20 cellular contexts compared by ENCODE assay signal in the genomic region with DNA sequence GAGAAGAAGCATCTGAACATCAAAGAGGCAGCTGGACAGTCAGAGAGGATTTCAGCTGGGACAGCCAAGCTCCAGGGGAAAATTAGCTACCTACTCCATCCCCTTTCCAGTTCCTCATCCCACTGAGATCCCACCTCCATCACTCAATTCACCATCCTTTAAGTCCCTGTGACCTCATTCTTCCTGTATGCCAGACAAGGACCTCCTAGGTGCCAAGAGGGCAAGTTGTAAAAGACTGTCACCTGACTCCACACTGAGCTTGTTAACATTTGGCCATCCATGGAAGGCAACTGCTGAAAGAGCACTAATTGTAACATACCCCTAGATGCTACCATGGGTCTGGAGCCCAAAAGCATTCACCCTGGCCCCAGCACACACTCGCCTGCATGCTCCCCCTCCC.
DNase-seq lines count a peak whose midpoint lies in the region; ATAC-seq, FAIRE-seq and TF ChIP-seq lines count a peak whose summit lies in the region.
"Had no signal": no experiment of that assay in that cellular context is flagged by ENCODE, and none has a peak within 500 bp of the region (broad histone marks: within the 10 kb centered on the region; RNA-seq: fewer than 3 reads in every experiment).

No MANE protein-coding gene starts in this region.

- no peaks in the 10 kb centered on the region for H3K27me3 Mint-ChIP-seq in activated B cell treated with CpG ODN at 0.5 μM for 24 hours
- H3K27me3 Mint-ChIP-seq: natural killer cell treated with Interleukin-12 subunit alpha and Interleukin-12 subunit beta and Interleukin-15 and Interleukin-18, amount 100 ng/mL, for 72 hours had no signal

- no peak overlapping the region for H3K9ac ChIP-seq in smooth muscle cell (ENCODE audit: low read depth)
- H3K9ac ChIP-seq: parathyroid adenoma had no signal

- H3K36me3 ChIP-seq in smooth muscle cell (ENCODE audit: low read depth), result no peaks in the 10 kb centered on the region
- H3K36me3 ChIP-seq: left lung, sigmoid colon had no signal

- no peaks in the 10 kb centered on the region for H3K9me3 ChIP-seq in smooth muscle cell (replicated peaks; ENCODE audit: low read depth)
- H3K9me3 ChIP-seq: left lung, sigmoid colon had no signal

- H3K36me3 Mint-ChIP-seq in activated B cell treated with CpG ODN at 0.5 μM for 24 hours (ENCODE audit: low read depth), result peaks cover 26% of the 10 kb centered on the region
- H3K36me3 Mint-ChIP-seq: activated naive CD8-positive, alpha-beta T cell treated with anti-CD3 and anti-CD28 coated beads, Interleukin-2, amount 10 ng/mL, durations not matched to agents 7 days and 5 days; natural killer cell treated with Interleukin-12 subunit alpha and Interleukin-12 subunit beta and Interleukin-15 and Interleukin-18, amount 100 ng/mL, for 72 hours had no signal

- H3K27me3 ChIP-seq in foreskin keratinocyte, result no peaks in the 10 kb centered on the region
- H3K27me3 ChIP-seq in smooth muscle cell (ENCODE audit: low read depth), result no peaks in the 10 kb centered on the region
- H3K27me3 ChIP-seq: left lung, sigmoid colon had no signal

- ATAC-seq in activated B cell treated with CpG ODN at 0.5 μM for 24 hours (ENCODE audit: low read depth), result no peak
- ATAC-seq in foreskin keratinocyte, result no peak
- no peak for ATAC-seq in HG02938 (IDR thresholded peaks at IDR 0.05; ENCODE audit: unreplicated experiment)
- ATAC-seq: left lung had no signal

- H3K4me1 Mint-ChIP-seq in activated B cell treated with CpG ODN at 0.5 μM for 24 hours, result peaks cover 30% of the 10 kb centered on the region
- H3K4me1 Mint-ChIP-seq: activated naive CD8-positive, alpha-beta T cell treated with anti-CD3 and anti-CD28 coated beads, Interleukin-2, amount 10 ng/mL, durations not matched to agents 7 days and 5 days had no signal

- no peak for TF ChIP-seq POLR2A in GM12892 (IDR thresholded peaks at IDR 0.05; ENCODE audit: low read depth, low read length)

- peak overlapping the region; percentile 69 for H3K27ac Mint-ChIP-seq in activated B cell treated with CpG ODN at 0.5 μM for 24 hours
- H3K27ac Mint-ChIP-seq: activated naive CD8-positive, alpha-beta T cell treated with anti-CD3 and anti-CD28 coated beads, Interleukin-2, amount 10 ng/mL, durations not matched to agents 7 days and 5 days; natural killer cell treated with Interleukin-12 subunit alpha and Interleukin-12 subunit beta and Interleukin-15 and Interleukin-18, amount 100 ng/mL, for 72 hours; T-helper 2 cell treated with Interferon-gamma antibody and Interleukin-4, amounts not matched to agents 5 μg/mL and 100 μg/mL, for 36 hours had no signal

- no peak overlapping the region for H2AFZ ChIP-seq in smooth muscle cell (ENCODE audit: low read depth)
- H2AFZ ChIP-seq: parathyroid adenoma had no signal

- H3K4me3 ChIP-seq in smooth muscle cell, result no peak overlapping the region
- H3K4me3 ChIP-seq: left lung, sigmoid colon had no signal

- H3K27ac ChIP-seq in foreskin keratinocyte, result peak overlapping the region; percentile 97
- H3K27ac ChIP-seq in smooth muscle cell (ENCODE audit: low read depth), result peak overlapping the region; percentile 79
- H3K27ac ChIP-seq: left lung, parathyroid adenoma, sigmoid colon, VCaP had no signal

- no peak overlapping the region for H3K4me3 Mint-ChIP-seq in activated B cell treated with CpG ODN at 0.5 μM for 24 hours
- H3K4me3 Mint-ChIP-seq: activated naive CD8-positive, alpha-beta T cell treated with anti-CD3 and anti-CD28 coated beads, Interleukin-2, amount 10 ng/mL, durations not matched to agents 7 days and 5 days; natural killer cell treated with Interleukin-12 subunit alpha and Interleukin-12 subunit beta and Interleukin-15 and Interleukin-18, amount 100 ng/mL, for 72 hours; T-helper 2 cell treated with Interferon-gamma antibody and Interleukin-4, amounts not matched to agents 5 μg/mL and 100 μg/mL, for 36 hours had no signal

- H3K4me2 ChIP-seq in smooth muscle cell, result no peak overlapping the region

- no peaks in the 10 kb centered on the region for H3F3A ChIP-seq in smooth muscle cell (ENCODE audit: low read depth)

- TF ChIP-seq CTCF in activated B cell treated with CpG ODN at 0.5 μM for 24 hours (IDR thresholded peaks at IDR 0.05) (no peak), foreskin keratinocyte (conservative IDR thresholded peaks at IDR 0.05) (no peak), smooth muscle cell (IDR thresholded peaks at IDR 0.05; ENCODE audit: borderline replicate concordance, insufficient read depth, poor library complexity, severe bottlenecking) (no peak)

- CTCF ChIA-PET in activated B cell treated with CpG ODN at 0.5 μM for 24 hours (lab: Charles Lee), result interaction anchor here (1.0 kb wide), 1 partner anchor 29 kb away, joined by 3 read pairs; no protein-coding TSS in a partner anchor

- peak; percentile 53 for FAIRE-seq in GM12892 (lab: Jason Lieb, UNC)
- FAIRE-seq: colon had no signal

- H3K4me1 ChIP-seq in foreskin keratinocyte (peaks cover 46% of the 10 kb centered on the region), smooth muscle cell (ENCODE audit: low read depth) (peaks cover 9% of the 10 kb centered on the region)
- H3K4me1 ChIP-seq: parathyroid adenoma, sigmoid colon had no signal

- in situ Hi-C loops in KBM-7 (cut with MboI; ENCODE audit: low pct_unique_long_range_greater_than_20kb, low sequenced_read_pairs), result loop anchor here (25.0 kb wide), 1 partner anchor 288 kb away; no protein-coding TSS in a partner anchor

- POLR2A ChIA-PET in activated B cell treated with CpG ODN at 0.5 μM for 24 hours (lab: Charles Lee), result no interaction called here

- no peaks in the 10 kb centered on the region for H4K20me1 ChIP-seq in smooth muscle cell (ENCODE audit: low read depth)

- WGBS in smooth muscle cell (ENCODE audit: low lambda C conversion rate), result 100% methylated on average over 1 of the region's 1 CpG

- H3K79me2 ChIP-seq in smooth muscle cell (ENCODE audit: low read depth), result no peaks in the 10 kb centered on the region
- H3K79me2 ChIP-seq: parathyroid adenoma had no signal

- intact Hi-C loops in activated B cell treated with CpG ODN at 0.5 μM for 24 hours (cut with micrococcal nuclease), result no loop called here

- H3K9me3 Mint-ChIP-seq in activated B cell treated with CpG ODN at 0.5 μM for 24 hours, result no peaks in the 10 kb centered on the region
- H3K9me3 Mint-ChIP-seq: activated naive CD8-positive, alpha-beta T cell treated with anti-CD3 and anti-CD28 coated beads, Interleukin-2, amount 10 ng/mL, durations not matched to agents 7 days and 5 days; natural killer cell treated with Interleukin-12 subunit alpha and Interleukin-12 subunit beta and Interleukin-15 and Interleukin-18, amount 100 ng/mL, for 72 hours; T-helper 2 cell treated with Interferon-gamma antibody and Interleukin-4, amounts not matched to agents 5 μg/mL and 100 μg/mL, for 36 hours had no signal

- DNase-seq in GM12892 (ENCODE audit: insufficient read length) (no peak), activated B cell treated with CpG ODN at 0.5 μM for 24 hours (no peak), foreskin keratinocyte (peak in 1 of 2 donors; percentile 18), smooth muscle cell (lab: John Stamatoyannopoulos, UW; ENCODE audit: unreplicated experiment) (no peak), NCI-H2107 treated with DMSO at 0.1 percent for 48 hours (lab: John Stamatoyannopoulos, UW; ENCODE audit: unreplicated experiment) (no peak), HUDEP-2 (lab: John Stamatoyannopoulos, UW; ENCODE audit: unreplicated experiment in 76 of 76) (no peak), KBM-7 (no peak)
- DNase-seq: activated effector memory CD4-positive, alpha-beta T cell treated with Interleukin-2 at 50 U/mL for 16 hours; activated naive CD8-positive, alpha-beta T cell treated with anti-CD3 and anti-CD28 coated beads, Interleukin-2, amount 10 ng/mL, durations not matched to agents 7 days and 5 days; glutamatergic neuron; left lung; NCI-H2107; NCI-H526 treated with DMSO at 0.1 percent for 48 hours; sigmoid colon had no signal
